In the genomic region with DNA sequence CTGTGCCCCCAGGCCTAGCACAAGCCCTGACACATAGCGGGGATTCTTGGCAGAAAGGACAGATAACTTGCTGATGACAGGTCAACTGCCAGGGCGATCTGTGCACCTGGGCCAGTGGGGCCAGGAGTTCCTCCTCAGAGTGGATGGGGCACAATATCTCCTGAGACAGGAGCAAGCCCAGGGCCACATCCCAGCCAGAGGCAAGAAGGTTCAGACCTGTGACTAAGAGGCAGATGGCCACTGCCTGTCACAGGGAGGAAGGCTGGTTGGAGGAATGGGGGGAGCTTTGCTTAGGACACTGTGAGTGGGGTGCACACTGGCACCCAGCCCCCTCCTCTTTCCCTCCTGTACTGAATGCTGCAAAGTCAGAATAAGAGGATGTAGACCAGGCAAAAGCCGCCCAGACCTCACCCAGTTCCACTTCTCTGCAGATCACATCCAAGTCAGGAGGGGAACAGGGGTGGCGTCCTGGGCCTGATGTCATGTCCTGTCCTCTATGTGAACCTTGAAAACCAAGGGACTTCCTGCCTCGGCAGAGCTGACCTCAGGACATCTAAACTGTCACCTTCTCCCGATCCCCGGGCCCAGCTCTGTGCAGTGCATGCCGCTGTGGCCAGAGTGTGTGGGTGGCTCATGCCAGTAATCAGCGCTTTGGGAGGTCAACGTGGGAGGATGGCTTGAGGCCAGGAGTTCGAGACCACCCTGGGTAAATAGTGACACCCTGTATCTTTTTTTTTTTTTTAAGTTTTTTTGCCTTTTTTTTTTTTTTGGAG, we compare ENCODE assay signal across 8 cellular contexts. TPM values are rescaled to one million over a fixed set of nuclear protein-coding genes. Genes with fewer than 3 reads are reported as not detected.
A peak's percentile ranks its signal among the peaks of the same experiment; 100 is the strongest.
DNase-seq lines count a peak whose midpoint lies in the region; ATAC-seq and TF ChIP-seq lines count a peak whose summit lies in the region.

No MANE protein-coding gene starts in this region.

- H3K4me3 ChIP-seq in BLaER1 treated with 17β-estradiol and CSF1 and Interleukin-3, amounts not matched to agents 10 nM and 100 nM = peak overlapping the region; percentile 84 to 98 (median 93)

- H3K27ac Mint-ChIP-seq in T-helper 1 cell treated with Interleukin-12 subunit alpha and Interleukin-12 subunit beta and Interleukin-4 antibody, amounts not matched to agents 30 μg/mL and 1 μg/mL, for 36 hours = peak overlapping the region; percentile 94
- H3K27ac Mint-ChIP-seq in chondrocyte (ENCODE audit: unreplicated experiment) = peak overlapping the region; percentile 74
- peak overlapping the region; percentile 88 for H3K27ac Mint-ChIP-seq in stimulated activated effector memory CD8-positive, alpha-beta T cell treated with anti-CD3 and anti-CD28 coated beads, Interleukin-12 subunit alpha, Interleukin-12 subunit beta, amount 100 ng/mL, for 72 hours

- peaks cover 8% of the 10 kb centered on the region for H3K4me1 Mint-ChIP-seq in T-helper 1 cell treated with Interleukin-12 subunit alpha and Interleukin-12 subunit beta and Interleukin-4 antibody, amounts not matched to agents 30 μg/mL and 1 μg/mL, for 36 hours (ENCODE audit: low read depth)
- peaks cover 11% of the 10 kb centered on the region for H3K4me1 Mint-ChIP-seq in chondrocyte (ENCODE audit: low read depth)
- H3K4me1 Mint-ChIP-seq in stimulated activated effector memory CD8-positive, alpha-beta T cell treated with anti-CD3 and anti-CD28 coated beads, Interleukin-12 subunit alpha, Interleukin-12 subunit beta, amount 100 ng/mL, for 72 hours = peaks cover 11% of the 10 kb centered on the region

- DNase-seq in chondrocyte (ENCODE audit: low spot score) = peak; percentile 59
- DNase-seq in lung microvascular endothelial cell (ENCODE audit: low read depth in 2 of 2) = peak; percentile 52 to 89
- peak; percentile 35 to 74 for DNase-seq in stimulated activated effector memory CD8-positive, alpha-beta T cell treated with anti-CD3 and anti-CD28 coated beads, Interleukin-12 subunit alpha, Interleukin-12 subunit beta, amount 100 ng/mL, for 72 hours (ENCODE audit: low spot score in 2 of 2)
- DNase-seq in NCI-H1417 (lab: John Stamatoyannopoulos, UW) = no peak

- H3K27me3 Mint-ChIP-seq in T-helper 1 cell treated with Interleukin-12 subunit alpha and Interleukin-12 subunit beta and Interleukin-4 antibody, amounts not matched to agents 30 μg/mL and 1 μg/mL, for 36 hours (ENCODE audit: low read depth) = no peaks in the 10 kb centered on the region
- no peaks in the 10 kb centered on the region for H3K27me3 Mint-ChIP-seq in chondrocyte (ENCODE audit: low read depth)

- H3K27me3 ChIP-seq in BLaER1 treated with 17β-estradiol and CSF1 and Interleukin-3, amounts not matched to agents 10 nM and 100 nM = no peaks in the 10 kb centered on the region

- peaks cover 14 to 43% (median 34%) of the 10 kb centered on the region in 10 experiments for H3K4me1 ChIP-seq in BLaER1 treated with 17β-estradiol and CSF1 and Interleukin-3, amounts not matched to agents 10 nM and 100 nM

- peaks cover 41 to 48% (median 43%) of the 10 kb centered on the region in 11 experiments for H3K36me3 ChIP-seq in BLaER1 treated with 17β-estradiol and CSF1 and Interleukin-3, amounts not matched to agents 10 nM and 100 nM

- peaks cover 9% of the 10 kb centered on the region for H3K36me3 Mint-ChIP-seq in T-helper 1 cell treated with Interleukin-12 subunit alpha and Interleukin-12 subunit beta and Interleukin-4 antibody, amounts not matched to agents 30 μg/mL and 1 μg/mL, for 36 hours (ENCODE audit: low read depth)
- peaks cover 2% of the 10 kb centered on the region for H3K36me3 Mint-ChIP-seq in chondrocyte (ENCODE audit: low read depth)
- H3K36me3 Mint-ChIP-seq in stimulated activated effector memory CD8-positive, alpha-beta T cell treated with anti-CD3 and anti-CD28 coated beads, Interleukin-12 subunit alpha, Interleukin-12 subunit beta, amount 100 ng/mL, for 72 hours = peaks cover 51% of the 10 kb centered on the region

- H3K9me3 ChIP-seq in BLaER1 treated with 17β-estradiol and CSF1 and Interleukin-3, amounts not matched to agents 10 nM and 100 nM (replicated peaks in 1 of 11) = no peaks in the 10 kb centered on the region

- H3K9ac ChIP-seq in BLaER1 treated with 17β-estradiol and CSF1 and Interleukin-3, amounts not matched to agents 10 nM and 100 nM = peak overlapping the region; percentile 85 to 96 (median 92)

- TF ChIP-seq CTCF in chondrocyte (IDR thresholded peaks at IDR 0.05) = no peak

- H3K4me3 Mint-ChIP-seq in T-helper 1 cell treated with Interleukin-12 subunit alpha and Interleukin-12 subunit beta and Interleukin-4 antibody, amounts not matched to agents 30 μg/mL and 1 μg/mL, for 36 hours = peak overlapping the region; percentile 87
- H3K4me3 Mint-ChIP-seq in chondrocyte (ENCODE audit: unreplicated experiment) = peak overlapping the region; percentile 73
- peak overlapping the region; percentile 74 for H3K4me3 Mint-ChIP-seq in stimulated activated effector memory CD8-positive, alpha-beta T cell treated with anti-CD3 and anti-CD28 coated beads, Interleukin-12 subunit alpha, Interleukin-12 subunit beta, amount 100 ng/mL, for 72 hours

- peak overlapping the region; percentile 78 to 97 (median 95) for H3K4me2 ChIP-seq in BLaER1 treated with 17β-estradiol and CSF1 and Interleukin-3, amounts not matched to agents 10 nM and 100 nM

- H3K9me3 Mint-ChIP-seq in T-helper 1 cell treated with Interleukin-12 subunit alpha and Interleukin-12 subunit beta and Interleukin-4 antibody, amounts not matched to agents 30 μg/mL and 1 μg/mL, for 36 hours = no peaks in the 10 kb centered on the region
- H3K9me3 Mint-ChIP-seq in chondrocyte (ENCODE audit: low read depth) = no peaks in the 10 kb centered on the region
- H3K9me3 Mint-ChIP-seq in stimulated activated effector memory CD8-positive, alpha-beta T cell treated with anti-CD3 and anti-CD28 coated beads, Interleukin-12 subunit alpha, Interleukin-12 subunit beta, amount 100 ng/mL, for 72 hours = no peaks in the 10 kb centered on the region

- H4K20me1 ChIP-seq in BLaER1 treated with 17β-estradiol and CSF1 and Interleukin-3, amounts not matched to agents 10 nM and 100 nM = peaks cover 5 to 55% (median 45%) of the 10 kb centered on the region in 11 experiments; a peak in 20 of 22 replicates

- H3K27ac ChIP-seq in BLaER1 treated with 17β-estradiol and CSF1 and Interleukin-3, amounts not matched to agents 10 nM and 100 nM = peak overlapping the region in 10 of 11 experiments; percentile 75 to 94 (median 91); a peak in 20 of 22 replicates

- ATAC-seq in GM19328 (IDR thresholded peaks at IDR 0.05; ENCODE audit: unreplicated experiment) (peak; percentile 52), HG03457 (IDR thresholded peaks at IDR 0.05; ENCODE audit: unreplicated experiment) (peak; percentile 79)
- peak; percentile 87 for ATAC-seq in stimulated activated effector memory CD8-positive, alpha-beta T cell treated with anti-CD3 and anti-CD28 coated beads, Interleukin-12 subunit alpha, Interleukin-12 subunit beta, amount 100 ng/mL, for 72 hours

RNA-seq across cellular contexts. Expression of gene GUSB, which starts 1.3 kb away (rescaled TPM):
- total RNA-seq in chondrocyte = 27.3 to 33.9 TPM (median 29.9 TPM) in 3 replicates
- total RNA-seq in lung microvascular endothelial cell = 27.9 and 67.5 TPM in 2 replicates

Comparison
In these comparisons a context has a peak if more than half of its experiments do, and no peak if none do; other contexts are left out.
1. DNase-seq: peak in chondrocyte (single experiment), lung microvascular endothelial cell (2 of 2) and stimulated activated effector memory CD8-positive, alpha-beta T cell treated with anti-CD3 and anti-CD28 coated beads, Interleukin-12 subunit alpha, Interleukin-12 subunit beta, amount 100 ng/mL, for 72 hours (2 of 2); none in NCI-H1417 (0 of 3).
2. Peak in every context shown above with its lines, with median percentiles within 50 percentile points of each other: ATAC-seq, H3K27ac Mint-ChIP-seq and H3K4me3 Mint-ChIP-seq.